Comparison of ENCODE assay signal across 8 cellular contexts in the genomic region with DNA sequence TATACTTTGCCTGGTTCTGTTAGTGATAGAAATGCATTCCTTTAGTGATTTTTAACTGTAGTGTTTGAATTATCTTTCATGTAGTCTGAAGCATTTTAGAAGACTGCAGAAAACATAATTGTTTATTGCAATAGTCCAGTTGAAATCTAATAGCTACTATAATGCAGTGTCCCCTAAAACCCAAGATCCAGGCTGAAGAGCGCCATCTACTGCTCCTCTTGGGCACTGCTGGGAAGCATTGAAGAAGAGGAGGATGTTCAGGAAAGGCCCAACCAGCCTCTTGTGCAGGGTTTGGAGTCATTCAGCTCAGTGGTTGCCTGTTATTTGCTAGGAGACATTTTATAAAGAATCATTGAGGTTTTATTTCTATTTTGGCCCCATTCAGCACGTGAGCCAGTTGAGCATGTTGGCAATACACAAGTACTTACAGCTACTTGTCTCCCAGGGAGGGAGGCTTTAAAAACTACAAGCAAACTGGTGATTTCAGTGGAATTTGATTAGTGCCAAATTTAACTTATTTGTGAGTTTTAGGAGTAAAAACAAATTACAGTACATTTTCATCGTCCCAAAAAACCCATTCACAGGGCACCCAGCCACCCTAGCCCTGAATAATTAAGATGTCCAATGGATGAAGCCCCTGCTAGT.
DNase-seq lines count a peak whose midpoint lies in the region; ATAC-seq and TF ChIP-seq lines count a peak whose summit lies in the region.

No MANE protein-coding gene starts in this region.

- no peak overlapping the region for H3K23ac ChIP-seq in mesendoderm (ENCODE audit: low read length)

- peaks cover 7% of the 10 kb centered on the region for H3K4me1 Mint-ChIP-seq in activated CD8-positive, alpha-beta T cell treated with anti-CD3 and anti-CD28 coated beads for 36 hours (ENCODE audit: low read depth)
- no peaks in the 10 kb centered on the region for H3K4me1 Mint-ChIP-seq in effector memory CD8-positive, alpha-beta T cell (ENCODE audit: low read depth in 2 of 2)

- no peak overlapping the region for H3K27ac ChIP-seq in mesendoderm (ENCODE audit: low read depth, low read length)

- no peaks in the 10 kb centered on the region for H3K27me3 Mint-ChIP-seq in activated CD8-positive, alpha-beta T cell treated with anti-CD3 and anti-CD28 coated beads for 36 hours
- no peaks in the 10 kb centered on the region for H3K27me3 Mint-ChIP-seq in effector memory CD8-positive, alpha-beta T cell

- POLR2A ChIA-PET in activated CD8-positive, alpha-beta T cell treated with anti-CD3 and anti-CD28 coated beads for 36 hours (lab: Charles Lee): interaction anchor here (0.6 to 1.0 kb wide), 3 partner anchors 11 to 473 kb away, joined by 3 to 4 read pairs (median 3); no protein-coding TSS in a partner anchor

- peak; percentile 83 for ATAC-seq in activated CD8-positive, alpha-beta T cell treated with anti-CD3 and anti-CD28 coated beads for 36 hours
- peak; percentile 58 for ATAC-seq in effector memory CD8-positive, alpha-beta T cell (replicated peaks)
- no peak for ATAC-seq in HG03439 (IDR thresholded peaks at IDR 0.05; ENCODE audit: unreplicated experiment)

- intact Hi-C loops in activated CD8-positive, alpha-beta T cell treated with anti-CD3 and anti-CD28 coated beads for 36 hours (cut with micrococcal nuclease): loop anchor here (10.0 kb wide), 1 partner anchor 131 kb away; no protein-coding TSS in a partner anchor

- no peak overlapping the region for H3K9ac ChIP-seq in mesendoderm (ENCODE audit: low read length)

- no peaks in the 10 kb centered on the region for H3K27me3 ChIP-seq in mesendoderm (ENCODE audit: insufficient read depth, low read length, poor library complexity)

- WGBS in mesendoderm (ENCODE audit: extremely low coverage, insufficient coverage, low lambda C conversion rate): no CpG with 5 or more reads among the region's 3 CpGs

- no peaks in the 10 kb centered on the region for H3K9me3 Mint-ChIP-seq in activated CD8-positive, alpha-beta T cell treated with anti-CD3 and anti-CD28 coated beads for 36 hours
- H3K9me3 Mint-ChIP-seq in effector memory CD8-positive, alpha-beta T cell: no peaks in the 10 kb centered on the region

- no peaks in the 10 kb centered on the region for H3K4me1 ChIP-seq in mesendoderm (ENCODE audit: control insufficient read depth, low read depth, low read length)

- H4K5ac ChIP-seq in mesendoderm (ENCODE audit: low read length): no peak overlapping the region

- H3K4ac ChIP-seq in mesendoderm (ENCODE audit: low read depth, low read length): no peak overlapping the region

- no peak overlapping the region for H3K56ac ChIP-seq in mesendoderm (ENCODE audit: low read length)

- no peak overlapping the region for H3K4me3 ChIP-seq in mesendoderm (ENCODE audit: low read length)

- no peak overlapping the region for H2BK15ac ChIP-seq in mesendoderm (replicated peaks; ENCODE audit: low read depth)

- no peaks in the 10 kb centered on the region for H3K36me3 ChIP-seq in mesendoderm (ENCODE audit: control insufficient read depth, insufficient read depth, low read length)

- H2BK120ac ChIP-seq in mesendoderm (ENCODE audit: low read depth, low read length): no peak overlapping the region

- CTCF ChIA-PET in activated CD8-positive, alpha-beta T cell treated with anti-CD3 and anti-CD28 coated beads for 36 hours (lab: Charles Lee): interaction anchor here (0.6 to 5.0 kb wide), 72 partner anchors 9 to 434 kb away, joined by 3 to 43 read pairs (median 4); partner anchors contain the start of genes ASCC2 and ZMAT5

- no peak overlapping the region for H3K4me2 ChIP-seq in mesendoderm (ENCODE audit: low read length)

- H3K18ac ChIP-seq in mesendoderm (ENCODE audit: low read length): no peak overlapping the region

- DNase-seq in AG08396 (ENCODE audit: low spot score) (peak; percentile 62), GM20000 (ENCODE audit: low spot score) (peak; percentile 68), NCI-H748 (lab: John Stamatoyannopoulos, UW; ENCODE audit: unreplicated experiment) (peak; percentile 39), mesendoderm (peak; percentile 72)
- DNase-seq in activated CD8-positive, alpha-beta T cell treated with anti-CD3 and anti-CD28 coated beads for 36 hours: peak; percentile 80
- DNase-seq in effector memory CD8-positive, alpha-beta T cell: peak; percentile 48 to 67 (median 51)
- peak; percentile 10 to 33 for DNase-seq in stimulated activated CD8-positive, alpha-beta memory T cell treated with anti-CD3 and anti-CD28 coated beads, Interleukin-4, amount 100 ng/mL, for 4 hours (ENCODE audit: low read depth in 2 of 2, low spot score in 1 of 2)

- H2AK5ac ChIP-seq in mesendoderm (ENCODE audit: low read length): no peak overlapping the region

- no peaks in the 10 kb centered on the region for H3K79me1 ChIP-seq in mesendoderm (ENCODE audit: low read length)

- H3K4me3 Mint-ChIP-seq in activated CD8-positive, alpha-beta T cell treated with anti-CD3 and anti-CD28 coated beads for 36 hours: no peak overlapping the region
- no peak overlapping the region for H3K4me3 Mint-ChIP-seq in effector memory CD8-positive, alpha-beta T cell

- H4K8ac ChIP-seq in mesendoderm (ENCODE audit: low read depth, low read length): no peak overlapping the region

- H3K27ac Mint-ChIP-seq in activated CD8-positive, alpha-beta T cell treated with anti-CD3 and anti-CD28 coated beads for 36 hours: no peak overlapping the region
- H3K27ac Mint-ChIP-seq in effector memory CD8-positive, alpha-beta T cell: peak overlapping the region in 1 of 2 donors; percentile 59

- no peak overlapping the region for H2BK5ac ChIP-seq in mesendoderm (ENCODE audit: low read length)

- H3K79me2 ChIP-seq in mesendoderm (ENCODE audit: control insufficient read depth, insufficient read depth, low read length): no peaks in the 10 kb centered on the region

- H3K36me3 Mint-ChIP-seq in activated CD8-positive, alpha-beta T cell treated with anti-CD3 and anti-CD28 coated beads for 36 hours (ENCODE audit: low read depth): no peaks in the 10 kb centered on the region
- peaks cover 32% of the 10 kb centered on the region for H3K36me3 Mint-ChIP-seq in effector memory CD8-positive, alpha-beta T cell (ENCODE audit: insufficient read depth)

- peak; percentile 98 for TF ChIP-seq CTCF in GM20000 (IDR thresholded peaks at IDR 0.05; ENCODE audit: extremely low read depth, missing control alignments)
- TF ChIP-seq CTCF in activated CD8-positive, alpha-beta T cell treated with anti-CD3 and anti-CD28 coated beads for 36 hours (IDR thresholded peaks at IDR 0.05): peak; percentile 97

Comparison
In these comparisons a context has a peak if more than half of its experiments do, and no peak if none do; other contexts are left out.
1. DNase-seq: peak in every context shown above with its lines; median percentile 80 in activated CD8-positive, alpha-beta T cell treated with anti-CD3 and anti-CD28 coated beads for 36 hours; 72 in mesendoderm; 68 in GM20000; 62 in AG08396; 51 in effector memory CD8-positive, alpha-beta T cell; 39 in NCI-H748; 22 in stimulated activated CD8-positive, alpha-beta memory T cell treated with anti-CD3 and anti-CD28 coated beads, Interleukin-4, amount 100 ng/mL, for 4 hours.